ENCODE assay signal across 21 cellular contexts in genomic region chr7:113128028-113128427, GRCh38. TPM values are rescaled to one million over a fixed set of nuclear protein-coding genes. Genes with fewer than 3 reads are reported as not detected.
DNase-seq lines count a peak whose midpoint lies in the region; ATAC-seq and TF ChIP-seq lines count a peak whose summit lies in the region.
"Had no signal": no experiment of that assay in that cellular context is flagged by ENCODE, and none has a peak within 500 bp of the region (broad histone marks: within the 10 kb centered on the region; RNA-seq: fewer than 3 reads in every experiment).

No MANE protein-coding gene starts in this region.

- TF ChIP-seq CTCF in cardiac fibroblast (IDR thresholded peaks at IDR 0.05; ENCODE audit: low read depth, low read length) (no peak), omental fat pad (IDR thresholded peaks at IDR 0.05) (no peak), osteocyte (IDR thresholded peaks at IDR 0.05) (no peak)

- no peak overlapping the region for H3K4me3 Mint-ChIP-seq in osteocyte (ENCODE audit: unreplicated experiment)
- H3K4me3 Mint-ChIP-seq: activated CD4-positive, alpha-beta memory T cell treated with anti-CD3 and anti-CD28 coated beads for 36 hours; brain had no signal

- no peaks in the 10 kb centered on the region for H3K36me3 Mint-ChIP-seq in osteocyte (ENCODE audit: unreplicated experiment)
- H3K36me3 Mint-ChIP-seq: activated CD4-positive, alpha-beta memory T cell treated with anti-CD3 and anti-CD28 coated beads for 36 hours; brain had no signal

- no peak overlapping the region for H3K4me3 ChIP-seq in cardiac fibroblast (replicated peaks in 1 of 2; ENCODE audit: low read depth in 2 of 2, low read length in 2 of 2)
- H3K4me3 ChIP-seq: colonic mucosa, HAP-1, skin epidermis had no signal

- peak; percentile 28 for ATAC-seq in omental fat pad (ENCODE audit: low FRiP score)
- ATAC-seq in GM21381 (IDR thresholded peaks at IDR 0.05; ENCODE audit: unreplicated experiment) = no peak
- ATAC-seq: left colon had no signal

- DNase-seq in EL (peak; percentile 4), NCI-H226 (peak; percentile 69), cardiac fibroblast (ENCODE audit: low read depth in 2 of 2) (peak; percentile 1 to 41), omental fat pad (ENCODE audit: low spot score) (no peak), SIG-M5 (lab: John Stamatoyannopoulos, UW) (no peak), osteocyte (ENCODE audit: extremely low spot score, unreplicated experiment) (no peak)
- DNase-seq: activated CD4-positive, alpha-beta memory T cell treated with anti-CD3 and anti-CD28 coated beads for 36 hours; colonic mucosa; head of caudate nucleus; left colon; mesenchymal stem cell; NCI-H1105; NCI-H1930; NCI-H345; NCI-H82; Right ventricle myocardium superior; stimulated activated CD4-positive, alpha-beta T cell treated with anti-CD3 and anti-CD28 coated beads, Interleukin-1b, Interleukin-23, amount 100 ng/mL, for 48 hours had no signal

- H3K4me1 Mint-ChIP-seq in osteocyte (ENCODE audit: unreplicated experiment) = no peaks in the 10 kb centered on the region

- no peak overlapping the region for H3K27ac Mint-ChIP-seq in osteocyte (ENCODE audit: unreplicated experiment)
- H3K27ac Mint-ChIP-seq: activated CD4-positive, alpha-beta memory T cell treated with anti-CD3 and anti-CD28 coated beads for 36 hours; brain had no signal

- no peaks in the 10 kb centered on the region for H3K9me3 Mint-ChIP-seq in osteocyte (ENCODE audit: unreplicated experiment)
- H3K9me3 Mint-ChIP-seq: activated CD4-positive, alpha-beta memory T cell treated with anti-CD3 and anti-CD28 coated beads for 36 hours; brain had no signal

- H3K27me3 Mint-ChIP-seq in osteocyte (ENCODE audit: unreplicated experiment) = peaks cover 32% of the 10 kb centered on the region

RNA-seq across cellular contexts. Expression of gene SMIM30, which starts 9.7 kb away (rescaled TPM):
- total RNA-seq in omental fat pad (10 to 100 TPM; 24.7 to 49.0 (median 38.7) TPM), osteocyte (43.5 and 43.9 TPM in 2 replicates)

RNA-seq across cellular contexts. Expression of gene GPR85, which starts 41.4 kb away (rescaled TPM):
- 1 to 10 TPM in 3 of 4 donors, under 1 TPM in 1; 0.82 to 1.8 (median 1.1) TPM for total RNA-seq in omental fat pad
- total RNA-seq in osteocyte = 0.10 TPM in 1 of 2 replicates, not detected in the other
- total RNA-seq: activated CD4-positive, alpha-beta memory T cell treated with anti-CD3 and anti-CD28 coated beads for 36 hours had no signal

Comparison
In these comparisons a context has a peak if more than half of its experiments do, and no peak if none do; other contexts are left out.
1. DNase-seq: peak in EL (single experiment), NCI-H226 (single experiment) and cardiac fibroblast (2 of 2); none in omental fat pad (single experiment), SIG-M5 (single experiment) and osteocyte (single experiment).